ENCODE assay signal across 27 cellular contexts in genomic region chr6:161837854-161838253, GRCh38.
DNase-seq lines count a peak whose midpoint lies in the region; ATAC-seq, FAIRE-seq and TF ChIP-seq lines count a peak whose summit lies in the region.
"Had no signal": no experiment of that assay in that cellular context is flagged by ENCODE, and none has a peak within 500 bp of the region (broad histone marks: within the 10 kb centered on the region; RNA-seq: fewer than 3 reads in every experiment).

No MANE protein-coding gene starts in this region.

- peaks cover 10% of the 10 kb centered on the region for H3K27me3 Mint-ChIP-seq in astrocyte (ENCODE audit: low read depth, unreplicated experiment)
- H3K27me3 Mint-ChIP-seq in activated T-cell treated with anti-CD3 and anti-CD28 coated beads, Interleukin-2, amount 50 U/mL, for 4 hours (ENCODE audit: low read depth): no peaks in the 10 kb centered on the region

- H3K9me3 Mint-ChIP-seq in astrocyte (ENCODE audit: unreplicated experiment): no peaks in the 10 kb centered on the region
- no peaks in the 10 kb centered on the region for H3K9me3 Mint-ChIP-seq in activated T-cell treated with anti-CD3 and anti-CD28 coated beads, Interleukin-2, amount 50 U/mL, for 4 hours

- H3K4me1 ChIP-seq in astrocyte (ENCODE audit: insufficient read depth, low read length): peaks cover 6% of the 10 kb centered on the region
- H3K4me1 ChIP-seq in mesenchymal stem cell (ENCODE audit: control insufficient read depth, insufficient read depth, low read depth, low read length): peaks cover 4% of the 10 kb centered on the region
- H3K4me1 ChIP-seq: HAP-1 had no signal

- peaks cover 11% of the 10 kb centered on the region for H3K4me1 Mint-ChIP-seq in astrocyte (ENCODE audit: low read depth, unreplicated experiment)
- no peaks in the 10 kb centered on the region for H3K4me1 Mint-ChIP-seq in activated T-cell treated with anti-CD3 and anti-CD28 coated beads, Interleukin-2, amount 50 U/mL, for 4 hours (ENCODE audit: low read depth)
- H3K4me1 Mint-ChIP-seq: CD8-positive, alpha-beta memory T cell had no signal

- WGBS in mesenchymal stem cell: 57% methylated on average over 1 of the region's 2 CpGs

- H4K20me1 ChIP-seq in astrocyte (ENCODE audit: insufficient read depth, low read length): no peaks in the 10 kb centered on the region

- H4K91ac ChIP-seq in mesenchymal stem cell (ENCODE audit: low read length): no peak overlapping the region

- H3K36me3 Mint-ChIP-seq in astrocyte (ENCODE audit: low read depth, unreplicated experiment): peaks cover 3% of the 10 kb centered on the region
- no peaks in the 10 kb centered on the region for H3K36me3 Mint-ChIP-seq in activated T-cell treated with anti-CD3 and anti-CD28 coated beads, Interleukin-2, amount 50 U/mL, for 4 hours (ENCODE audit: insufficient read depth)
- H3K36me3 Mint-ChIP-seq: CD8-positive, alpha-beta memory T cell had no signal

- DNase-seq in ELR (ENCODE audit: low read depth) (peak; percentile 1), astrocyte (ENCODE audit: low read depth) (peak; percentile 50), choroid plexus epithelial cell (ENCODE audit: low read depth) (peak; percentile 16), mesenchymal stem cell (peak; percentile 10)
- DNase-seq in activated T-cell treated with anti-CD3 and anti-CD28 coated beads, Interleukin-2, amount 50 U/mL, for 4 hours: no peak
- DNase-seq: CD8-positive, alpha-beta memory T cell; DMS153; DND-41; GOT3; HFFc6; Kasumi-1; NCI-H1105; NCI-H1436 treated with DMSO at 0.1 percent for 48 hours; NCI-H187 treated with DMSO at 0.1 percent for 48 hours; NCI-H2171 treated with DMSO at 0.1 percent for 48 hours; NCI-H524 treated with DMSO at 0.1 percent for 48 hours; NCI-H82; NK-92 treated with Interleukin-12 subunit alpha and Interleukin-12 subunit beta, amount 100 ng/mL, for 24 hours; SK-N-SH; SW 1271 had no signal

- H3K4me3 Mint-ChIP-seq in astrocyte (ENCODE audit: unreplicated experiment): no peak overlapping the region
- H3K4me3 Mint-ChIP-seq in activated T-cell treated with anti-CD3 and anti-CD28 coated beads, Interleukin-2, amount 50 U/mL, for 4 hours: no peak overlapping the region
- H3K4me3 Mint-ChIP-seq: CD8-positive, alpha-beta memory T cell; HFFc6 had no signal

- no peak overlapping the region for H2BK12ac ChIP-seq in mesenchymal stem cell (ENCODE audit: low read length in 2 of 2)

- no peak overlapping the region for H2BK5ac ChIP-seq in mesenchymal stem cell (ENCODE audit: low read depth, low read length, poor library complexity, severe bottlenecking)

- H3K18ac ChIP-seq in mesenchymal stem cell (ENCODE audit: low read depth in 1 of 2, low read length in 2 of 2): no peak overlapping the region

- no peak overlapping the region for H3K9ac ChIP-seq in astrocyte (ENCODE audit: low read length)
- H3K9ac ChIP-seq in mesenchymal stem cell (ENCODE audit: low read length): no peak overlapping the region
- H3K9ac ChIP-seq: SK-N-SH had no signal

- no peaks in the 10 kb centered on the region for H3K79me2 ChIP-seq in astrocyte (ENCODE audit: insufficient read depth, low read length)

- H3K4me3 ChIP-seq in astrocyte (ENCODE audit: insufficient read depth, low read depth, low read length) (no peak overlapping the region), choroid plexus epithelial cell (ENCODE audit: low read depth, low read length) (no peak overlapping the region), mesenchymal stem cell (ENCODE audit: insufficient read depth in 1 of 2, low read depth in 1 of 2, low read length in 2 of 2) (no peak overlapping the region)
- H3K4me3 ChIP-seq: HAP-1, K562 had no signal

- H3K79me1 ChIP-seq in mesenchymal stem cell (replicated peaks; ENCODE audit: low read length, poor library complexity, severe bottlenecking): no peaks in the 10 kb centered on the region

- peak overlapping the region; percentile 64 for H2AFZ ChIP-seq in astrocyte (ENCODE audit: low read depth, low read length)
- H2AFZ ChIP-seq in mesenchymal stem cell (ENCODE audit: low read depth, low read length): no peak overlapping the region

- H3K9me3 ChIP-seq in astrocyte (ENCODE audit: insufficient read depth, low read depth, low read length): no peaks in the 10 kb centered on the region
- no peaks in the 10 kb centered on the region for H3K9me3 ChIP-seq in mesenchymal stem cell (ENCODE audit: control insufficient read depth, low read length)
- H3K9me3 ChIP-seq: HAP-1, SK-N-SH had no signal

- no peak overlapping the region for H4K8ac ChIP-seq in mesenchymal stem cell (ENCODE audit: low read length)

- H3K23ac ChIP-seq in mesenchymal stem cell (ENCODE audit: low read length in 2 of 2): no peak overlapping the region

- H2AK5ac ChIP-seq in mesenchymal stem cell (ENCODE audit: low read length, severe bottlenecking): no peak overlapping the region

- H3K14ac ChIP-seq in mesenchymal stem cell (ENCODE audit: low read length in 2 of 2): no peak overlapping the region

- no peak overlapping the region for H2BK120ac ChIP-seq in mesenchymal stem cell (ENCODE audit: low read depth, low read length)

- H3K27ac ChIP-seq in astrocyte (ENCODE audit: low read depth, low read length) (no peak overlapping the region), mesenchymal stem cell (ENCODE audit: low read length, poor library complexity, severe bottlenecking) (no peak overlapping the region)

- TF ChIP-seq CTCF in astrocyte (IDR thresholded peaks at IDR 0.05; ENCODE audit: insufficient read depth, low read depth, low read length): no peak
- no peak for TF ChIP-seq CTCF in choroid plexus epithelial cell (conservative IDR thresholded peaks at IDR 0.05; ENCODE audit: low read depth, low read length)

- no peak overlapping the region for H3K4ac ChIP-seq in mesenchymal stem cell (ENCODE audit: low read depth in 1 of 2, low read length in 2 of 2)

- no peak overlapping the region for H3K27ac Mint-ChIP-seq in astrocyte (ENCODE audit: unreplicated experiment)
- H3K27ac Mint-ChIP-seq: CD8-positive, alpha-beta memory T cell; HFFc6 had no signal

- no peak for ATAC-seq in GM21526 (IDR thresholded peaks at IDR 0.05; ENCODE audit: low FRiP score, unreplicated experiment)
- ATAC-seq in activated T-cell treated with anti-CD3 and anti-CD28 coated beads, Interleukin-2, amount 50 U/mL, for 4 hours: no peak
- no peak for ATAC-seq in GM21381 (IDR thresholded peaks at IDR 0.05; ENCODE audit: unreplicated experiment)
- ATAC-seq in GM19395 (IDR thresholded peaks at IDR 0.05; ENCODE audit: unreplicated experiment): no peak
- ATAC-seq: PC-3 had no signal

- no peak for FAIRE-seq in astrocyte (lab: Jason Lieb, UNC)
- FAIRE-seq: GM18507, K562 had no signal

- no peak overlapping the region for H3K4me2 ChIP-seq in astrocyte (ENCODE audit: low read length)
- no peak overlapping the region for H3K4me2 ChIP-seq in mesenchymal stem cell (ENCODE audit: low read length, poor library complexity, severe bottlenecking)
- H3K4me2 ChIP-seq: SK-N-SH had no signal

- H3K36me3 ChIP-seq in astrocyte (ENCODE audit: insufficient read depth, low read length) (no peaks in the 10 kb centered on the region), mesenchymal stem cell (ENCODE audit: control insufficient read depth in 1 of 2, insufficient read depth in 2 of 2, low read depth in 1 of 2, low read length in 2 of 2) (no peaks in the 10 kb centered on the region)
- H3K36me3 ChIP-seq: HAP-1 had no signal

- H3K27me3 ChIP-seq in astrocyte (ENCODE audit: insufficient read depth, low read length): no peaks in the 10 kb centered on the region
- no peaks in the 10 kb centered on the region for H3K27me3 ChIP-seq in mesenchymal stem cell (ENCODE audit: control insufficient read depth in 1 of 2, insufficient read depth in 1 of 2, low read length in 2 of 2)

- H2BK15ac ChIP-seq in mesenchymal stem cell (ENCODE audit: low read depth, poor library complexity, severe bottlenecking): no peak overlapping the region
